In the genomic region with DNA sequence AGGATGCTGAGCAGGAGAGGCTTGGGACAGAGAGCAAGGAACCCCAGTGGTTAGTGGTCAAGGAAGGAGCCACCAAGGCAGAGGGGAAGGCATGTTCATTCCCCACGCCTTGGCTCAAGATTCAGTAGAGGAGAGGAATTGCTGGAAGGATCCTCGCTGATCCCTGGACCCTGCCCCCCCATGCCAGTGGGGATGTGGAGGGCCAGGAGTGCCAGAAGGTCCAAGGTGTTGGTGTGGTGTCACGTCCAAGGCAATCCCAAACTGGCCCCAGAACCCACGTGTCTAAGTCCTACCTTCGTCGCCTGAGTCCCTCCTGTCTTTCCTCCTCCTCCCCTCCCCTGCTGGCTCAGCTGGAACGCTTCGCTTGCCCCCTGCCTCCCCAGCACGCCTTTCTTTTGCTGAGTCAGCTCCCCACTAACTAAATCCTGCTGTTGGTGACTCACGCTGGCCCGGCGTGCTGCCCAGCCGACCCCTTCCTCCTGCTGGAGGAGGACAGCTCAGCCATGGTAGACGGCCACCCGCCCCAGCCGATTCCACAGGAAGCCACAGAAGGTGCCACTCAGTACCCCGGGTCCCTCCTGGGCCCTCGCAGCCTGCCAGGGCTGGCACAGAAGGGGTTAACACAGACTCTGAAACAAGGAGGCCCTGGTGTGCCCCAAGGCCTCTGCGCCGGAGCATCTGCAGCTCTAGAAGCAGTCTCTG, we compare ENCODE assay signal across 10 cellular contexts. TPM values are rescaled to one million over a fixed set of nuclear protein-coding genes. Genes with fewer than 3 reads are reported as not detected.
DNase-seq lines count a peak whose midpoint lies in the region; ATAC-seq and TF ChIP-seq lines count a peak whose summit lies in the region.
"Had no signal": no experiment of that assay in that cellular context is flagged by ENCODE, and none has a peak within 500 bp of the region (broad histone marks: within the 10 kb centered on the region; RNA-seq: fewer than 3 reads in every experiment).

No MANE protein-coding gene starts in this region.

- ATAC-seq in psoas muscle: no peak
- ATAC-seq in GM21576 (IDR thresholded peaks at IDR 0.05; ENCODE audit: unreplicated experiment): no peak
- no peak for ATAC-seq in T-helper 17 cell
- ATAC-seq: GM23338 had no signal

- H3K27me3 Mint-ChIP-seq in T-helper 17 cell: peaks cover 7% of the 10 kb centered on the region

- TF ChIP-seq CTCF in psoas muscle (IDR thresholded peaks at IDR 0.05): no peak

- H3K27ac Mint-ChIP-seq in T-helper 17 cell: no peak overlapping the region
- H3K27ac Mint-ChIP-seq: GM23338 had no signal

- H3K27ac ChIP-seq in SK-N-MC (0 out of 2 replicates have a peak overlapping the region, but pooled peaks have one; percentile 49), psoas muscle (no peak overlapping the region)

- H3K4me3 Mint-ChIP-seq in T-helper 17 cell: no peak overlapping the region
- H3K4me3 Mint-ChIP-seq: GM23338 had no signal

- intact Hi-C loops in psoas muscle (cut with DNase I): no loop called here

- no peaks in the 10 kb centered on the region for H3K27me3 ChIP-seq in psoas muscle (ENCODE audit: insufficient read depth in 3 of 3, low read length in 2 of 3)

- DNase-seq in EL (peak; percentile 94), SK-N-MC (ENCODE audit: low read depth, low spot score) (no peak), fibroblast of the conjunctiva (ENCODE audit: low read depth) (peak; percentile 88), psoas muscle (peak; percentile 14 to 50), cerebellum (ENCODE audit: low spot score) (no peak), T-helper 17 cell (no peak), nucleus accumbens (lab: John Stamatoyannopoulos, UW) (no peak)
- DNase-seq: activated naive CD4-positive, alpha-beta T cell treated with anti-CD3 and anti-CD28 coated beads, Interleukin-2, amount 50 U/mL, for 16 hours had no signal

- no peaks in the 10 kb centered on the region for H3K36me3 Mint-ChIP-seq in T-helper 17 cell (ENCODE audit: low read depth)

- peak overlapping the region; percentile 29; the same call in 1 of the 2 replicates for H3K4me3 ChIP-seq in SK-N-MC
- H3K4me3 ChIP-seq in psoas muscle: no peak overlapping the region
- H3K4me3 ChIP-seq: GM23338 had no signal

- WGBS in psoas muscle, 3 donors: 74 to 78% (median 76%) methylated on average over 20 of the region's 20 CpGs

- H3K9me3 ChIP-seq in SK-N-MC (ENCODE audit: low read depth, low read length) (no peaks in the 10 kb centered on the region), psoas muscle (no peaks in the 10 kb centered on the region), T-helper 17 cell (ENCODE audit: control insufficient read depth, low read length, poor library complexity, severe bottlenecking) (no peaks in the 10 kb centered on the region)

- no peak overlapping the region for H3K9ac ChIP-seq in SK-N-MC (ENCODE audit: insufficient read length)

- H3K36me3 ChIP-seq in SK-N-MC (ENCODE audit: insufficient read depth, low read length): peaks cover 5% of the 10 kb centered on the region; the same call in 1 of the 2 replicates
- peaks cover 0 to 6% of the 10 kb centered on the region in 2 donors for H3K36me3 ChIP-seq in psoas muscle (ENCODE audit: insufficient read depth in 1 of 2, low read depth in 1 of 2)

- no peaks in the 10 kb centered on the region for H3K4me1 ChIP-seq in psoas muscle

- no peaks in the 10 kb centered on the region for H3K4me1 Mint-ChIP-seq in T-helper 17 cell

RNA-seq across cellular contexts. Expression of a gene that starts 37.6 kb away (rescaled TPM):
- total RNA-seq in psoas muscle (1 to 10 TPM in 2 of 4 donors, not detected in 2; 1.8 to 2.8 TPM), cerebellum (not detected), T-helper 17 cell (not detected)
- polyA plus RNA-seq in psoas muscle: under 1 TPM in 2 of 3 donors, not detected in 1; 0.21 to 0.63 TPM
- total RNA-seq: GM23338 had no signal
- polyA plus RNA-seq: GM23338 had no signal

RNA-seq across cellular contexts. Expression of a gene that starts 44.4 kb away (rescaled TPM):
- total RNA-seq in psoas muscle (not detected), cerebellum (not detected), T-helper 17 cell (not detected)
- under 1 TPM in 1 of 3 donors, not detected in 2; 0.68 TPM for polyA plus RNA-seq in psoas muscle

Comparison
In these comparisons a context has a peak if more than half of its experiments do, and no peak if none do; other contexts are left out.
1. DNase-seq: peak in EL (single experiment), fibroblast of the conjunctiva (single experiment) and psoas muscle (2 of 2); none in SK-N-MC (single experiment), cerebellum (single experiment), T-helper 17 cell (0 of 3) and nucleus accumbens (0 of 56).